In genomic region chr13:47959468-47960088, GRCh38 we compare ENCODE assay signal across 1 cellular context.
TF ChIP-seq lines count a peak whose summit lies in the region.

No MANE protein-coding gene starts in this region.

TF ChIP-seq in HEK293, 187 proteins besides CTCF, POLR2A, EP300 and RAD21 (continued from another document):
- TF ChIP-seq ZNF280D (tag by site-specific recombination; IDR thresholded peaks at IDR 0.05) (peak; percentile 81; the same call in 1 of the 2 replicates), ZNF416 (tag by site-specific recombination; IDR thresholded peaks at IDR 0.05) (no peak), ZNF398 (tag by site-specific recombination; IDR thresholded peaks at IDR 0.05) (no peak), KLF8 (tag by site-specific recombination; IDR thresholded peaks at IDR 0.05) (no peak), MZF1 (tag by site-specific recombination; IDR thresholded peaks at IDR 0.05; ENCODE audit: borderline replicate concordance) (no peak), SETDB1 (IDR thresholded peaks at IDR 0.05; ENCODE audit: insufficient read length, low read length) (peak; percentile 92), KLF1 (tag by site-specific recombination; IDR thresholded peaks at IDR 0.05) (no peak), ZSCAN30 (tag by site-specific recombination; IDR thresholded peaks at IDR 0.05) (no peak), ZBTB49 (tag by site-specific recombination; IDR thresholded peaks at IDR 0.05; ENCODE audit: low read depth) (no peak), ZNF248 (tag by site-specific recombination; IDR thresholded peaks at IDR 0.05) (no peak), ZNF423 (tag by site-specific recombination; IDR thresholded peaks at IDR 0.05) (no peak)
